In the genomic region with DNA sequence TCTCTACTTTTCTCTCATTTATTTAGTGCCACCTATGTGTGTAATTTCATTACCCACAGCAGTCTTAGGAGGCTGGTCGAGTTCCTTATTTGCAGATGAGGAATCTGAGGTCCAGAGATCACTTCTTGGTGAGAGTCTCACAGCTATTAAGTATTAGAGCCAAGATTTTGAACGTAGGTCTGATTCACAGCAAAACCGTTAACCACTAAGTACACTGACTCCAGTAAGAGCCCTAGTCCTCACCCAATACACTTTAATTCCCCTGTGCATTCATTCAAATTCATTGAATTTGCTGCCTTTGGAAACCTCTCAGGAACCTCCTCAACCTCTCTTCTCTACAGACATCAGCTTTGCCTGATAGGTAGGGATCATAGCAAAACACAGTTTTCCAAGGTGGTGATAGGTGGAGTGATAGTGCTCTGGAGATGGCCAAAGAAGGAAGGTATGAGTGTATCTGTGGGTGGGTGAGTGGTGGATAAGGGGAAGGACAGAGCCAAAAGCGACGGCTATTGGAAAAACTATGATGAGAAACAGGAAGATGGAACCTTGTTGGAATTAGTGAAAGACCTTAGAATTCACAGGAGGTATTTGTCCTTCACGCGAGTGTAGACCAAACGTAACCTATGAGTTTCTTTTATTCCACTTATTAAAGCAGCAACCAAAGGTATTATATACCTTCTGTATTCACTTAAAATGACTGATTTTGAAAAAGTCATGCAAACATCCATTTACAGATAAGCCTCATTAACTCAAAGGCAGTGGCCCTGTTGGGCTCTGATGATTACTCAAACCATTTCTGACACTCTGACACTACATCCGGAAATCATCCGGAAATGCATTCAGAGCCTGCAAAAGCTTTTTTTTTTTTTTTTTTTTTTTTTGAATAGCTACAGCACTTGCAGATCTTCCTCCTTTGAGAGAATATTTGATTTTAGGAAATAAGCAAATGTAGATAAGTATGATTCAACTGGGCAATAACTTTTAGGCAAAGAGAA, we compare ENCODE assay signal across 8 cellular contexts. TPM values are rescaled to one million over a fixed set of nuclear protein-coding genes. Genes with fewer than 3 reads are reported as not detected.
DNase-seq lines count a peak whose midpoint lies in the region; ATAC-seq and TF ChIP-seq lines count a peak whose summit lies in the region.

No MANE protein-coding gene starts in this region.

- DNase-seq in AG20443 (ENCODE audit: low spot score) (peak; percentile 9), Right ventricle myocardium inferior (ENCODE audit: missing footprints) (no peak), PC-3 (no peak), RPMI8226 (no peak), NCI-H748 treated with DMSO at 0.1 percent for 48 hours (lab: John Stamatoyannopoulos, UW) (no peak)
- no peak for DNase-seq in activated T-helper 1 cell treated with anti-CD3 and anti-CD28 coated beads, Interleukin-12 subunit alpha, Interleukin-12 subunit beta, Interleukin-2, Interleukin-4 antibody, amounts not matched to agents 30 ng/mL and 10 ng/mL and 1 ng/mL, durations not matched to agents 14 hours and 24 hours and 36 hours (ENCODE audit: low spot score)

- no peaks in the 10 kb centered on the region for H3K36me3 ChIP-seq in PC-3 (ENCODE audit: low read depth, low read length)

- CTCF ChIA-PET in PC-3 (lab: Charles Lee) = no interaction called here

- no peak overlapping the region for H3K27ac ChIP-seq in PC-3 (ENCODE audit: low read length)

- no peak overlapping the region for H3K4me2 ChIP-seq in PC-3 (ENCODE audit: low read length)

- no peaks in the 10 kb centered on the region for H3K9me2 ChIP-seq in PC-3 (replicated peaks; ENCODE audit: low read length)

- H3K79me2 ChIP-seq in PC-3 (ENCODE audit: low read length) = peaks cover 75% of the 10 kb centered on the region

- H3K4me3 Mint-ChIP-seq in activated T-helper 1 cell treated with anti-CD3 and anti-CD28 coated beads, Interleukin-12 subunit alpha, Interleukin-12 subunit beta, Interleukin-2, Interleukin-4 antibody, amounts not matched to agents 30 ng/mL and 10 ng/mL and 1 ng/mL, durations not matched to agents 14 hours and 24 hours and 36 hours = peak overlapping the region; percentile 47

- no peaks in the 10 kb centered on the region for H3K9me3 ChIP-seq in PC-3 (ENCODE audit: low read length)

- H3K4me3 ChIP-seq in PC-3 (ENCODE audit: low read length) = no peak overlapping the region

- H2AFZ ChIP-seq in PC-3 (ENCODE audit: low read length) = no peak overlapping the region

- intact Hi-C loops in activated T-helper 1 cell treated with anti-CD3 and anti-CD28 coated beads, Interleukin-12 subunit alpha, Interleukin-12 subunit beta, Interleukin-2, Interleukin-4 antibody, amounts not matched to agents 30 ng/mL and 10 ng/mL and 1 ng/mL, durations not matched to agents 14 hours and 24 hours and 36 hours (cut with micrococcal nuclease) = loop anchor here (2.0 to 10.0 kb wide), 4 partner anchors 367 to 1917 kb away; partner anchors contain the start of gene IDS
- intact Hi-C loops in Right ventricle myocardium inferior (cut with DNase I) (loop anchor here (10.0 kb wide), 1 partner anchor 117 kb away; no protein-coding TSS in a partner anchor), PC-3 (cut with micrococcal nuclease) (no loop called here)

- BruUV-seq in PC-3 (replicated peaks; lab: Mats Ljungman, UMichigan) = no TSS peak

- ATAC-seq in GM19035 (IDR thresholded peaks at IDR 0.05; ENCODE audit: unreplicated experiment) (peak; percentile 87), HG03175 (IDR thresholded peaks at IDR 0.05; ENCODE audit: unreplicated experiment) (peak; percentile 93), Right ventricle myocardium inferior (no peak), PC-3 (no peak)

- H3K4me1 Mint-ChIP-seq in activated T-helper 1 cell treated with anti-CD3 and anti-CD28 coated beads, Interleukin-12 subunit alpha, Interleukin-12 subunit beta, Interleukin-2, Interleukin-4 antibody, amounts not matched to agents 30 ng/mL and 10 ng/mL and 1 ng/mL, durations not matched to agents 14 hours and 24 hours and 36 hours (ENCODE audit: low read depth) = peaks cover 64% of the 10 kb centered on the region

- no peak for TF ChIP-seq CTCF in PC-3 (conservative IDR thresholded peaks at IDR 0.05; ENCODE audit: low read depth, low read length)

- no peaks in the 10 kb centered on the region for H3F3A ChIP-seq in PC-3 (ENCODE audit: low read length, unreplicated experiment)

- peaks cover 10% of the 10 kb centered on the region for H3K36me3 Mint-ChIP-seq in activated T-helper 1 cell treated with anti-CD3 and anti-CD28 coated beads, Interleukin-12 subunit alpha, Interleukin-12 subunit beta, Interleukin-2, Interleukin-4 antibody, amounts not matched to agents 30 ng/mL and 10 ng/mL and 1 ng/mL, durations not matched to agents 14 hours and 24 hours and 36 hours (ENCODE audit: low read depth)

- no peaks in the 10 kb centered on the region for H3K9me3 Mint-ChIP-seq in activated T-helper 1 cell treated with anti-CD3 and anti-CD28 coated beads, Interleukin-12 subunit alpha, Interleukin-12 subunit beta, Interleukin-2, Interleukin-4 antibody, amounts not matched to agents 30 ng/mL and 10 ng/mL and 1 ng/mL, durations not matched to agents 14 hours and 24 hours and 36 hours

- H3K4me1 ChIP-seq in PC-3 (ENCODE audit: insufficient read depth, low read length) = peaks cover 12% of the 10 kb centered on the region

- POLR2A ChIA-PET in PC-3 (lab: Charles Lee; ENCODE audit: unreplicated experiment) = no interaction called here

- H3K27me3 Mint-ChIP-seq in activated T-helper 1 cell treated with anti-CD3 and anti-CD28 coated beads, Interleukin-12 subunit alpha, Interleukin-12 subunit beta, Interleukin-2, Interleukin-4 antibody, amounts not matched to agents 30 ng/mL and 10 ng/mL and 1 ng/mL, durations not matched to agents 14 hours and 24 hours and 36 hours (ENCODE audit: insufficient read depth) = no peaks in the 10 kb centered on the region

- no peak overlapping the region for H3K9ac ChIP-seq in PC-3 (ENCODE audit: low read length)

- peaks cover 13% of the 10 kb centered on the region for H4K20me1 ChIP-seq in PC-3 (ENCODE audit: low read length)

- H3K27me3 ChIP-seq in PC-3 (ENCODE audit: low read length) = no peaks in the 10 kb centered on the region

- peak overlapping the region; percentile 87 for H3K27ac Mint-ChIP-seq in activated T-helper 1 cell treated with anti-CD3 and anti-CD28 coated beads, Interleukin-12 subunit alpha, Interleukin-12 subunit beta, Interleukin-2, Interleukin-4 antibody, amounts not matched to agents 30 ng/mL and 10 ng/mL and 1 ng/mL, durations not matched to agents 14 hours and 24 hours and 36 hours

RNA-seq across cellular contexts. Expression of gene FMR1, which starts 6.3 kb away (rescaled TPM):
- total RNA-seq in activated T-helper 1 cell treated with anti-CD3 and anti-CD28 coated beads, Interleukin-12 subunit alpha, Interleukin-12 subunit beta, Interleukin-2, Interleukin-4 antibody, amounts not matched to agents 30 ng/mL and 10 ng/mL and 1 ng/mL, durations not matched to agents 14 hours and 24 hours and 36 hours = 35.9 and 37.5 TPM in 2 replicates
- total RNA-seq in Right ventricle myocardium inferior (24.9 TPM), PC-3 (2014; rRNA removed) (24.4 and 37.7 TPM in 2 replicates)

Comparison
In these comparisons a context has a peak if more than half of its experiments do, and no peak if none do; other contexts are left out.
1. ATAC-seq: peak in GM19035 (single experiment) and HG03175 (single experiment); none in Right ventricle myocardium inferior (single experiment) and PC-3 (single experiment).